In the genomic region with DNA sequence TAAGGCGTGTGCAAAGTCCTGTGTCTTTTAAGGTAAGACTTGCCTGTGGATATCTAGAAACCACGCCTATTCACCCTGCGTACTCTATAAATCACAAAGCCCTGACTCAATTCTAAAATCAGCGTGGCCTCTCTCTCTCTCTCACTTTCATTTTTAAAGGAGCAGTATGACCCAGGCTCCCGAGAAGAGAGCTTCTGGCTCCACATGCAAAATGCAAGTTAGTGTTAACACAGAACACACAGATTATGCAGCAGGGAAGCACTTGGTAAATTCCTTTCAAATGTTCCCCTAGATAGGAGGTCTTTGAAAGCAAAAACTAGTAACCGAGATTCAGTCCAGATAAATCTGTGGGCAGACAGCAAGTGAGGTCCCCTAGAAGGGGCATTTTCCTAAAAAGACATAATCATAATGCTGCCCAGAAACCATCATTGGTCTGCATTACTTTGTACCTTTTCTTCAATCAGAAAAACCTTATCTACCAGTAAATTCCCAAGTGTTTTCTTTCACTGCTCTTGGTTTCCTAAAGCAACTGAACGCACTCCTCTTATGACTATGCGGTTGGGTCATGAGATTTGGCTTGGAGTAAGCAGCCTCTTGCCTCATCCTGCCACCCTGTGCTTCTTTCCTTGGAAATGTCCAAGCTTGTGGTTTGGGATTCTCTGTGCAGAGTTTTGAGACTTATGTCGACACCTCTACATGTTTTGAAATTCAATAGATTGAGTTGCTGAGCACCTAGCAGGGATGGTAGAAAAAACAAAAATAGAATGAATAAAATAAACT, we compare ENCODE assay signal across 8 cellular contexts. TPM values are rescaled to one million over a fixed set of nuclear protein-coding genes. Genes with fewer than 3 reads are reported as not detected.
DNase-seq lines count a peak whose midpoint lies in the region; ATAC-seq and TF ChIP-seq lines count a peak whose summit lies in the region.

No MANE protein-coding gene starts in this region.

- peak overlapping the region; percentile 44 for H3K4me3 ChIP-seq in choroid plexus epithelial cell (ENCODE audit: low read depth, low read length)

- no peak overlapping the region for H3K27ac Mint-ChIP-seq in activated naive CD4-positive, alpha-beta T cell treated with anti-CD3 and anti-CD28 coated beads for 36 hours

- H3K9me3 Mint-ChIP-seq in activated naive CD4-positive, alpha-beta T cell treated with anti-CD3 and anti-CD28 coated beads for 36 hours: no peaks in the 10 kb centered on the region

- H3K4me3 Mint-ChIP-seq in activated naive CD4-positive, alpha-beta T cell treated with anti-CD3 and anti-CD28 coated beads for 36 hours: no peak overlapping the region

- H3K4me1 Mint-ChIP-seq in activated naive CD4-positive, alpha-beta T cell treated with anti-CD3 and anti-CD28 coated beads for 36 hours (ENCODE audit: low read depth): peaks cover 18% of the 10 kb centered on the region

- ATAC-seq in HG02642 (IDR thresholded peaks at IDR 0.05; ENCODE audit: poor library complexity, unreplicated experiment): peak; percentile 98

- no peaks in the 10 kb centered on the region for H3K36me3 Mint-ChIP-seq in activated naive CD4-positive, alpha-beta T cell treated with anti-CD3 and anti-CD28 coated beads for 36 hours (ENCODE audit: low read depth)

- TF ChIP-seq CTCF in choroid plexus epithelial cell (conservative IDR thresholded peaks at IDR 0.05; ENCODE audit: low read depth, low read length): peak; percentile 5

- DNase-seq in activated naive CD4-positive, alpha-beta T cell treated with anti-CD3 and anti-CD28 coated beads for 36 hours: peak; percentile 59
- no peak for DNase-seq in activated naive CD4-positive, alpha-beta T cell treated with anti-CD3 and anti-CD28 coated beads, Interleukin-2, amount 50 U/mL, for 16 hours
- DNase-seq in OCI-M1 (lab: John Stamatoyannopoulos, UW) (peak; percentile 74), choroid plexus epithelial cell (ENCODE audit: low read depth) (peak; percentile 98), medulla oblongata (ENCODE audit: extremely low spot score) (peak; percentile 92), superior temporal gyrus (ENCODE audit: extremely low spot score) (peak; percentile 74), NCI-H524 treated with DMSO at 0.1 percent for 48 hours (lab: John Stamatoyannopoulos, UW) (no peak)

- CTCF ChIA-PET in activated naive CD4-positive, alpha-beta T cell treated with anti-CD3 and anti-CD28 coated beads for 36 hours (lab: Charles Lee): interaction anchor here (0.6 to 0.7 kb wide), 2 partner anchors 74 to 273 kb away, joined by 3 to 4 read pairs; no protein-coding TSS in a partner anchor

- intact Hi-C loops in activated naive CD4-positive, alpha-beta T cell treated with anti-CD3 and anti-CD28 coated beads for 36 hours (cut with micrococcal nuclease): loop anchor here (2.0 to 5.0 kb wide), 6 partner anchors 100 to 811 kb away; a partner anchor contains a TSS

- H3K27me3 Mint-ChIP-seq in activated naive CD4-positive, alpha-beta T cell treated with anti-CD3 and anti-CD28 coated beads for 36 hours (ENCODE audit: low read depth): no peaks in the 10 kb centered on the region

RNA-seq across cellular contexts. Expression of a gene that starts 31.7 kb away (rescaled TPM):
- not detected for total RNA-seq in activated naive CD4-positive, alpha-beta T cell treated with anti-CD3 and anti-CD28 coated beads for 36 hours

Comparison
In these comparisons a context has a peak if more than half of its experiments do, and no peak if none do; other contexts are left out.
1. DNase-seq: peak in activated naive CD4-positive, alpha-beta T cell treated with anti-CD3 and anti-CD28 coated beads for 36 hours (single experiment), OCI-M1 (single experiment), choroid plexus epithelial cell (single experiment), medulla oblongata (single experiment) and superior temporal gyrus (single experiment); none in activated naive CD4-positive, alpha-beta T cell treated with anti-CD3 and anti-CD28 coated beads, Interleukin-2, amount 50 U/mL, for 16 hours (single experiment) and NCI-H524 treated with DMSO at 0.1 percent for 48 hours (single experiment).